ENCODE assay signal across 9 cellular contexts in genomic region chr2:113282747-113283533, GRCh38. TPM values are rescaled to one million over a fixed set of nuclear protein-coding genes. Genes with fewer than 3 reads are reported as not detected.
DNase-seq lines count a peak whose midpoint lies in the region; ATAC-seq, FAIRE-seq and TF ChIP-seq lines count a peak whose summit lies in the region.
"Had no signal": no experiment of that assay in that cellular context is flagged by ENCODE, and none has a peak within 500 bp of the region (broad histone marks: within the 10 kb centered on the region; RNA-seq: fewer than 3 reads in every experiment).

No MANE protein-coding gene starts in this region.

- intact Hi-C loops in activated CD4-positive, alpha-beta T cell treated with anti-CD3 and anti-CD28 coated beads for 36 hours (cut with DNase I, micrococcal nuclease) = no loop called here

- H3K36me3 ChIP-seq in right atrium auricular region = no peaks in the 10 kb centered on the region
- H3K36me3 ChIP-seq in small intestine (ENCODE audit: control insufficient read depth in 2 of 2, insufficient read depth in 2 of 2, low read length in 2 of 2) = no peaks in the 10 kb centered on the region

- FAIRE-seq in small intestine (lab: Jason Lieb, UNC) = no peak

- DNase-seq in HFFc6 (no peak), SW480 (ENCODE audit: low spot score) (peak; percentile 98), right atrium auricular region (ENCODE audit: low spot score) (no peak), small intestine (peak; percentile 75), GM13977 (ENCODE audit: low spot score) (no peak)
- no peak for DNase-seq in activated CD4-positive, alpha-beta T cell treated with anti-CD3 and anti-CD28 coated beads, Interleukin-2, amount 50 U/mL, for 4 hours
- no peak for DNase-seq in activated T-cell treated with anti-CD3 and anti-CD28 coated beads, Interleukin-2, amount 50 U/mL, for 48 hours
- no peak for DNase-seq in activated CD4-positive, alpha-beta T cell treated with anti-CD3 and anti-CD28 coated beads for 36 hours

- H3K27ac ChIP-seq in right atrium auricular region = peak overlapping the region; percentile 8 to 47
- peak overlapping the region in 1 of 2 donors; percentile 90 for H3K27ac ChIP-seq in small intestine (ENCODE audit: low read depth in 1 of 2, low read length in 1 of 2)

- H3K27me3 ChIP-seq in right atrium auricular region = peaks cover 6 to 7% of the 10 kb centered on the region in 2 donors
- peaks cover 0 to 6% of the 10 kb centered on the region in 2 donors for H3K27me3 ChIP-seq in small intestine (ENCODE audit: control insufficient read depth in 2 of 2, insufficient read depth in 2 of 2, low read length in 2 of 2)

- H3K4me3 ChIP-seq in right atrium auricular region (no peak overlapping the region), small intestine (ENCODE audit: low read depth in 1 of 2, low read length in 2 of 2) (no peak overlapping the region)
- H3K4me3 ChIP-seq: skin epidermis had no signal

- peak overlapping the region; percentile 95 for H3K27ac Mint-ChIP-seq in HFFc6
- no peak overlapping the region for H3K27ac Mint-ChIP-seq in activated CD4-positive, alpha-beta T cell treated with anti-CD3 and anti-CD28 coated beads for 36 hours

- H3K4me1 ChIP-seq in right atrium auricular region (peaks cover 0 to 20% of the 10 kb centered on the region in 2 donors), small intestine (ENCODE audit: control insufficient read depth in 2 of 2, insufficient read depth in 1 of 2, low read depth in 1 of 2, low read length in 1 of 2) (peaks cover 0 to 4% of the 10 kb centered on the region in 2 donors)

- H3K4me3 Mint-ChIP-seq in HFFc6 = no peak overlapping the region
- H3K4me3 Mint-ChIP-seq in activated CD4-positive, alpha-beta T cell treated with anti-CD3 and anti-CD28 coated beads for 36 hours = no peak overlapping the region

- no peaks in the 10 kb centered on the region for H3K36me3 Mint-ChIP-seq in HFFc6 (ENCODE audit: low read depth)
- H3K36me3 Mint-ChIP-seq in activated CD4-positive, alpha-beta T cell treated with anti-CD3 and anti-CD28 coated beads for 36 hours (ENCODE audit: low read depth) = no peaks in the 10 kb centered on the region

- CTCF ChIA-PET in activated CD4-positive, alpha-beta T cell treated with anti-CD3 and anti-CD28 coated beads for 36 hours (lab: Charles Lee) = interaction anchor here (0.5 to 1.3 kb wide), 4 partner anchors 12 to 83 kb away, joined by 3 read pairs; no protein-coding TSS in a partner anchor

- H3K4me1 Mint-ChIP-seq in HFFc6 (ENCODE audit: low read depth) = peaks cover 49% of the 10 kb centered on the region
- no peaks in the 10 kb centered on the region for H3K4me1 Mint-ChIP-seq in activated CD4-positive, alpha-beta T cell treated with anti-CD3 and anti-CD28 coated beads for 36 hours

- in situ Hi-C loops in GM13977 (cut with MboI; ENCODE audit: low pct_unique_long_range_greater_than_20kb, low sequenced_read_pairs, unreplicated experiment) = no loop called here

- peak; percentile 50 for TF ChIP-seq CTCF in HFFc6 (IDR thresholded peaks at IDR 0.05)
- TF ChIP-seq CTCF in right atrium auricular region (IDR thresholded peaks at IDR 0.05) = peak in 1 of 2 donors; percentile 34
- TF ChIP-seq CTCF in GM13977 (IDR thresholded peaks at IDR 0.05; ENCODE audit: extremely low read depth, insufficient read depth, missing control alignments) = no peak

- H3K9me3 Mint-ChIP-seq in HFFc6 = no peaks in the 10 kb centered on the region
- H3K9me3 Mint-ChIP-seq in activated CD4-positive, alpha-beta T cell treated with anti-CD3 and anti-CD28 coated beads for 36 hours (ENCODE audit: low read depth) = no peaks in the 10 kb centered on the region

- H3K9me3 ChIP-seq in right atrium auricular region (no peaks in the 10 kb centered on the region), small intestine (ENCODE audit: control insufficient read depth, low read depth) (no peaks in the 10 kb centered on the region)

- no peak for ATAC-seq in activated CD4-positive, alpha-beta T cell treated with anti-CD3 and anti-CD28 coated beads for 36 hours

- 15 to 48% (median 24%) methylated on average over 12 of the region's 12 CpGs for WGBS in small intestine, 3 donors

- H3K27me3 Mint-ChIP-seq in HFFc6 (ENCODE audit: insufficient read depth) = peaks cover 1% of the 10 kb centered on the region; the same call in 1 of the 2 replicates
- peaks cover 16% of the 10 kb centered on the region for H3K27me3 Mint-ChIP-seq in activated CD4-positive, alpha-beta T cell treated with anti-CD3 and anti-CD28 coated beads for 36 hours

- POLR2A ChIA-PET in activated CD4-positive, alpha-beta T cell treated with anti-CD3 and anti-CD28 coated beads for 36 hours (lab: Charles Lee) = no interaction called here

RNA-seq across cellular contexts. Expression of gene PAX8, which starts 4.2 kb away (rescaled TPM):
- total RNA-seq in HFFc6 (2021; fragmentation: NEBNext Ultra II Directional; extraction: Animal tissue kit (Norgen Biotek cat#: 25700)) = 1 to 10 TPM in 5 of 6 experiments, under 1 TPM in 1; 0.33 to 6.7 (median 5.1) TPM
- 1 to 10 TPM in 1 of 2 donors, under 1 TPM in 1; 0.37 to 1.2 TPM for total RNA-seq in right atrium auricular region
- 1 to 10 TPM in 2 of 3 donors, under 1 TPM in 1; 0.45 to 3.8 (median 1.2) TPM for polyA plus RNA-seq in small intestine
- total RNA-seq in activated CD4-positive, alpha-beta T cell treated with anti-CD3 and anti-CD28 coated beads for 36 hours = 1 to 10 TPM; 1.4 to 2.1 TPM

Comparison
In these comparisons a context has a peak if more than half of its experiments do, and no peak if none do; other contexts are left out.
1. DNase-seq: peak in SW480 (single experiment) and small intestine (single experiment); none in HFFc6 (single experiment), right atrium auricular region (single experiment), activated CD4-positive, alpha-beta T cell treated with anti-CD3 and anti-CD28 coated beads, Interleukin-2, amount 50 U/mL, for 4 hours (0 of 2), activated T-cell treated with anti-CD3 and anti-CD28 coated beads, Interleukin-2, amount 50 U/mL, for 48 hours (0 of 2), GM13977 (single experiment) and activated CD4-positive, alpha-beta T cell treated with anti-CD3 and anti-CD28 coated beads for 36 hours (single experiment).